In genomic region chr5:58887311-58887710, GRCh38 we compare ENCODE assay signal across 16 cellular contexts.
A peak's percentile ranks its signal among the peaks of the same experiment; 100 is the strongest.
DNase-seq lines count a peak whose midpoint lies in the region; ATAC-seq and TF ChIP-seq lines count a peak whose summit lies in the region.
"Had no signal": no experiment of that assay in that cellular context is flagged by ENCODE, and none has a peak within 500 bp of the region (broad histone marks: within the 10 kb centered on the region; RNA-seq: fewer than 3 reads in every experiment).

No MANE protein-coding gene starts in this region.

- H3K36me3 Mint-ChIP-seq in activated naive CD4-positive, alpha-beta T cell treated with anti-CD3 and anti-CD28 coated beads, Interleukin-2, amount 10 ng/mL, durations not matched to agents 7 days and 5 days = no peaks in the 10 kb centered on the region
- no peaks in the 10 kb centered on the region for H3K36me3 Mint-ChIP-seq in activated naive CD8-positive, alpha-beta T cell treated with anti-CD3 and anti-CD28 coated beads, Interleukin-2, amount 50 U/mL, for 24 hours (ENCODE audit: low read depth)
- H3K36me3 Mint-ChIP-seq: naive B cell had no signal

- H3K27me3 ChIP-seq in HCT116 (ENCODE audit: insufficient read depth, low read length) (no peaks in the 10 kb centered on the region), skeletal muscle tissue (ENCODE audit: control insufficient read depth in 3 of 3, insufficient read depth in 3 of 3, low read length in 3 of 3) (no peaks in the 10 kb centered on the region)
- H3K27me3 ChIP-seq: body of pancreas had no signal

- H3K4me1 Mint-ChIP-seq in activated naive CD4-positive, alpha-beta T cell treated with anti-CD3 and anti-CD28 coated beads, Interleukin-2, amount 10 ng/mL, durations not matched to agents 7 days and 5 days = peaks cover 30% of the 10 kb centered on the region
- H3K4me1 Mint-ChIP-seq in activated naive CD8-positive, alpha-beta T cell treated with anti-CD3 and anti-CD28 coated beads, Interleukin-2, amount 50 U/mL, for 24 hours = peaks cover 28% of the 10 kb centered on the region

- H3K9me3 Mint-ChIP-seq in activated naive CD4-positive, alpha-beta T cell treated with anti-CD3 and anti-CD28 coated beads, Interleukin-2, amount 10 ng/mL, durations not matched to agents 7 days and 5 days = no peaks in the 10 kb centered on the region
- no peaks in the 10 kb centered on the region for H3K9me3 Mint-ChIP-seq in activated naive CD8-positive, alpha-beta T cell treated with anti-CD3 and anti-CD28 coated beads, Interleukin-2, amount 50 U/mL, for 24 hours
- H3K9me3 Mint-ChIP-seq: dendritic cell treated with granulocyte-macrophage colony-stimulating factor and Interleukin-4, amounts not matched to agents 40 ng/mL and 50 ng/mL, for 4 days had no signal

- H3K4me1 ChIP-seq in HCT116 (ENCODE audit: control insufficient read depth in 1 of 2, insufficient read depth in 2 of 2, low read length in 2 of 2) (no peaks in the 10 kb centered on the region), skeletal muscle tissue (ENCODE audit: control insufficient read depth in 3 of 3, insufficient read depth in 3 of 3, low read length in 3 of 3) (peaks cover 10 to 26% (median 25%) of the 10 kb centered on the region in 3 donors)

- no peak overlapping the region for H3K4me3 Mint-ChIP-seq in activated naive CD4-positive, alpha-beta T cell treated with anti-CD3 and anti-CD28 coated beads, Interleukin-2, amount 10 ng/mL, durations not matched to agents 7 days and 5 days
- no peak overlapping the region for H3K4me3 Mint-ChIP-seq in activated naive CD8-positive, alpha-beta T cell treated with anti-CD3 and anti-CD28 coated beads, Interleukin-2, amount 50 U/mL, for 24 hours
- H3K4me3 Mint-ChIP-seq: dendritic cell treated with granulocyte-macrophage colony-stimulating factor and Interleukin-4, amounts not matched to agents 40 ng/mL and 50 ng/mL, for 4 days; naive B cell had no signal

- POLR2A ChIA-PET in HCT116 (lab: Charles Lee) = no interaction called here

- H3K9ac ChIP-seq in HCT116 (ENCODE audit: low read length) = no peak overlapping the region
- no peak overlapping the region for H3K9ac ChIP-seq in skeletal muscle tissue (ENCODE audit: low read depth in 1 of 3, low read length in 3 of 3)

- no TSS peak for BruUV-seq in HCT116 (replicated peaks; lab: Mats Ljungman, UMichigan)

- RAD21 ChIA-PET in HCT116 (lab: Charles Lee; ENCODE audit: low non-redundant PET in 1 of 2, low total read pairs in 2 of 2, uncharacterized antibody in 2 of 2, unreplicated experiment in 2 of 2) = interaction anchor here in 1 of 2 experiments (1.4 kb wide), 1 partner anchor 119 kb away, joined by 4 read pairs; no protein-coding TSS in a partner anchor

- H3K36me3 ChIP-seq in HCT116 (ENCODE audit: control insufficient read depth in 1 of 2, insufficient read depth in 2 of 2, low read length in 2 of 2) = no peaks in the 10 kb centered on the region
- H3K36me3 ChIP-seq in skeletal muscle tissue (ENCODE audit: control insufficient read depth in 3 of 3, insufficient read depth in 3 of 3, low read length in 3 of 3) = no peaks in the 10 kb centered on the region

- TF ChIP-seq RAD21 in HCT116 (IDR thresholded peaks at IDR 0.05; ENCODE audit: low read depth) = no peak

- H3K4me2 ChIP-seq in HCT116 (ENCODE audit: low read length) = no peak overlapping the region

- intact Hi-C loops in HCT116 (cut with micrococcal nuclease) = no loop called here

- H2AFZ ChIP-seq in HCT116 (ENCODE audit: low read depth, low read length, poor library complexity, severe bottlenecking) = peak overlapping the region; percentile 50

- H3K27ac Mint-ChIP-seq in activated naive CD4-positive, alpha-beta T cell treated with anti-CD3 and anti-CD28 coated beads, Interleukin-2, amount 10 ng/mL, durations not matched to agents 7 days and 5 days = peak overlapping the region; percentile 10
- peak overlapping the region; percentile 3 for H3K27ac Mint-ChIP-seq in activated naive CD8-positive, alpha-beta T cell treated with anti-CD3 and anti-CD28 coated beads, Interleukin-2, amount 50 U/mL, for 24 hours
- H3K27ac Mint-ChIP-seq: dendritic cell treated with granulocyte-macrophage colony-stimulating factor and Interleukin-4, amounts not matched to agents 40 ng/mL and 50 ng/mL, for 4 days had no signal

- no peak for TF ChIP-seq POLR2A in HCT116 (IDR thresholded peaks at IDR 0.05; ENCODE audit: borderline replicate concordance, extremely low read depth, insufficient read depth, insufficient read length)

- ATAC-seq in HCT116 = no peak
- ATAC-seq in activated naive CD8-positive, alpha-beta T cell treated with anti-CD3 and anti-CD28 coated beads, Interleukin-2, amount 50 U/mL, for 24 hours = no peak
- no peak for ATAC-seq in HG03139 (IDR thresholded peaks at IDR 0.05; ENCODE audit: unreplicated experiment)

- H3K27me3 Mint-ChIP-seq in activated naive CD4-positive, alpha-beta T cell treated with anti-CD3 and anti-CD28 coated beads, Interleukin-2, amount 10 ng/mL, durations not matched to agents 7 days and 5 days = peaks cover 24% of the 10 kb centered on the region
- peaks cover 5% of the 10 kb centered on the region for H3K27me3 Mint-ChIP-seq in activated naive CD8-positive, alpha-beta T cell treated with anti-CD3 and anti-CD28 coated beads, Interleukin-2, amount 50 U/mL, for 24 hours

- CTCF ChIA-PET in activated naive CD4-positive, alpha-beta T cell treated with anti-CD3 and anti-CD28 coated beads, Interleukin-2, amount 10 ng/mL, durations not matched to agents 7 days and 5 days (lab: Charles Lee) = interaction anchor here (0.5 to 3.4 kb wide), 27 partner anchors 10 to 1388 kb away, joined by 3 to 45 read pairs (median 6); no protein-coding TSS in a partner anchor
- CTCF ChIA-PET in HCT116 (lab: Charles Lee) = interaction anchor here (0.8 to 2.0 kb wide), 9 partner anchors 8 to 304 kb away, joined by 3 to 9 read pairs (median 7); no protein-coding TSS in a partner anchor

- no peaks in the 10 kb centered on the region; a peak in 1 of 4 replicates for H3K9me3 ChIP-seq in HCT116 (ENCODE audit: control insufficient read depth in 1 of 2, insufficient read depth in 1 of 2, low read depth in 1 of 2, low read length in 2 of 2)
- no peaks in the 10 kb centered on the region for H3K9me3 ChIP-seq in skeletal muscle tissue (ENCODE audit: control insufficient read depth in 3 of 3, low read length in 3 of 3)
- H3K9me3 ChIP-seq: body of pancreas had no signal

- no peak overlapping the region for H3K27ac ChIP-seq in HCT116 (ENCODE audit: low read depth, low read length)
- H3K27ac ChIP-seq in skeletal muscle tissue (ENCODE audit: low read depth, low read length) = peak overlapping the region; percentile 52
- H3K27ac ChIP-seq: body of pancreas, HL-60, RWPE1 had no signal

- no peaks in the 10 kb centered on the region for H4K20me1 ChIP-seq in HCT116 (ENCODE audit: insufficient read depth)

- no peak for DNase-seq in activated naive CD4-positive, alpha-beta T cell treated with anti-CD3 and anti-CD28 coated beads, Interleukin-2, amount 10 ng/mL, durations not matched to agents 7 days and 5 days
- no peak for DNase-seq in activated naive CD4-positive, alpha-beta T cell treated with Interleukin-2 at 50 U/mL for 16 hours
- no peak for DNase-seq in HCT116 (ENCODE audit: low read depth, low spot score)
- DNase-seq in activated naive CD8-positive, alpha-beta T cell treated with anti-CD3 and anti-CD28 coated beads, Interleukin-2, amount 50 U/mL, for 24 hours = no peak
- DNase-seq in NCI-H128 (lab: John Stamatoyannopoulos, UW; ENCODE audit: unreplicated experiment) = no peak
- no peak for DNase-seq in AML-193 (lab: John Stamatoyannopoulos, UW)
- DNase-seq: NCI-H1105 had no signal

- H3K79me2 ChIP-seq in HCT116 (ENCODE audit: insufficient read depth, low read length) = no peaks in the 10 kb centered on the region

- TF ChIP-seq CTCF in HCT116 (IDR thresholded peaks at IDR 0.05 in 2 of 3, conservative IDR thresholded peaks at IDR 0.05 in 1 of 3; ENCODE audit: borderline replicate concordance in 1 of 3, insufficient read depth in 1 of 3, low read depth in 2 of 3, low read length in 2 of 3) = no peak

- H3K4me3 ChIP-seq in HCT116 (replicated peaks in 1 of 2; ENCODE audit: low read depth in 1 of 2, low read length in 2 of 2) = no peak overlapping the region
- H3K4me3 ChIP-seq in skeletal muscle tissue (ENCODE audit: low read length in 3 of 3) = no peak overlapping the region
- H3K4me3 ChIP-seq: body of pancreas, K562, lung had no signal

- H3K9me2 ChIP-seq in HCT116 (ENCODE audit: insufficient read depth) = no peaks in the 10 kb centered on the region

TF ChIP-seq in HCT116, 20 proteins besides CTCF, POLR2A, EP300 and RAD21:
- TF ChIP-seq, protein P1, sequence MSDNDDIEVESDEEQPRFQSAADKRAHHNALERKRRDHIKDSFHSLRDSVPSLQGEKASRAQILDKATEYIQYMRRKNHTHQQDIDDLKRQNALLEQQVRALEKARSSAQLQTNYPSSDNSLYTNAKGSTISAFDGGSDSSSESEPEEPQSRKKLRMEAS (IDR thresholded peaks at IDR 0.05) = no peak
- TF ChIP-seq, protein P2, sequence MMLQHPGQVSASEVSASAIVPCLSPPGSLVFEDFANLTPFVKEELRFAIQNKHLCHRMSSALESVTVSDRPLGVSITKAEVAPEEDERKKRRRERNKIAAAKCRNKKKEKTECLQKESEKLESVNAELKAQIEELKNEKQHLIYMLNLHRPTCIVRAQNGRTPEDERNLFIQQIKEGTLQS (IDR thresholded peaks at IDR 0.05) = no peak
- TF ChIP-seq CEBPB (IDR thresholded peaks at IDR 0.05; ENCODE audit: low read depth) = no peak
- no peak for TF ChIP-seq SIN3A (IDR thresholded peaks at IDR 0.05; ENCODE audit: low read depth)
TF ChIP-seq in HCT116: peak in this region for 0.
